1 cellular context compared by ENCODE assay signal in the genomic region with DNA sequence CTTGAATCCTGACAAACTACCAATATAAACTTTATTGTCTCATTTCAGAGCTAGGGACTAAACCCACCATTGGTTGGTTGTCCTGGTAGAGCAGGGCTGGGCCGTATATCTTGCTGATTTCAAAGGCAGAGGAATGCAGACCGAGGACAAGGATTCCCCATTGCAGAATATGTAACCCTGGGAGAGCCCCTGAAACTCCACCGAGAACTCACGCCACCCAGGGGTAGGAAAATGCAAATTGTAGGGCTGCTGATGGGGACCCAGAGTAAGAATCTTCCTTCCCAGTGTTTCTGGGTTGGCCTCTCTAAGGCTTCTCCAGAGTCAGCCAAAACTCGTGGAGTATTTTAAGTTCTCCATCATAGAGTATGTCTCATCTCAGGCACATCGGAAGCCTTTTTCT.
TF ChIP-seq lines count a peak whose summit lies in the region.

No MANE protein-coding gene starts in this region.

TF ChIP-seq in GM23338, 12 proteins besides CTCF, POLR2A, EP300 and RAD21 (continued from another document):
- TF ChIP-seq JUNB (IDR thresholded peaks at IDR 0.05; ENCODE audit: unreplicated experiment), result no peak
- TF ChIP-seq, protein P1, sequence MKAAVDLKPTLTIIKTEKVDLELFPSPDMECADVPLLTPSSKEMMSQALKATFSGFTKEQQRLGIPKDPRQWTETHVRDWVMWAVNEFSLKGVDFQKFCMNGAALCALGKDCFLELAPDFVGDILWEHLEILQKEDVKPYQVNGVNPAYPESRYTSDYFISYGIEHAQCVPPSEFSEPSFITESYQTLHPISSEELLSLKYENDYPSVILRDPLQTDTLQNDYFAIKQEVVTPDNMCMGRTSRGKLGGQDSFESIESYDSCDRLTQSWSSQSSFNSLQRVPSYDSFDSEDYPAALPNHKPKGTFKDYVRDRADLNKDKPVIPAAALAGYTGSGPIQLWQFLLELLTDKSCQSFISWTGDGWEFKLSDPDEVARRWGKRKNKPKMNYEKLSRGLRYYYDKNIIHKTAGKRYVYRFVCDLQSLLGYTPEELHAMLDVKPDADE (IDR thresholded peaks at IDR 0.05), result no peak
- TF ChIP-seq STAT1 (IDR thresholded peaks at IDR 0.05; ENCODE audit: unreplicated experiment), result no peak
- TF ChIP-seq NANOG (IDR thresholded peaks at IDR 0.05; ENCODE audit: borderline replicate concordance), result no peak
- TF ChIP-seq, protein P2, sequence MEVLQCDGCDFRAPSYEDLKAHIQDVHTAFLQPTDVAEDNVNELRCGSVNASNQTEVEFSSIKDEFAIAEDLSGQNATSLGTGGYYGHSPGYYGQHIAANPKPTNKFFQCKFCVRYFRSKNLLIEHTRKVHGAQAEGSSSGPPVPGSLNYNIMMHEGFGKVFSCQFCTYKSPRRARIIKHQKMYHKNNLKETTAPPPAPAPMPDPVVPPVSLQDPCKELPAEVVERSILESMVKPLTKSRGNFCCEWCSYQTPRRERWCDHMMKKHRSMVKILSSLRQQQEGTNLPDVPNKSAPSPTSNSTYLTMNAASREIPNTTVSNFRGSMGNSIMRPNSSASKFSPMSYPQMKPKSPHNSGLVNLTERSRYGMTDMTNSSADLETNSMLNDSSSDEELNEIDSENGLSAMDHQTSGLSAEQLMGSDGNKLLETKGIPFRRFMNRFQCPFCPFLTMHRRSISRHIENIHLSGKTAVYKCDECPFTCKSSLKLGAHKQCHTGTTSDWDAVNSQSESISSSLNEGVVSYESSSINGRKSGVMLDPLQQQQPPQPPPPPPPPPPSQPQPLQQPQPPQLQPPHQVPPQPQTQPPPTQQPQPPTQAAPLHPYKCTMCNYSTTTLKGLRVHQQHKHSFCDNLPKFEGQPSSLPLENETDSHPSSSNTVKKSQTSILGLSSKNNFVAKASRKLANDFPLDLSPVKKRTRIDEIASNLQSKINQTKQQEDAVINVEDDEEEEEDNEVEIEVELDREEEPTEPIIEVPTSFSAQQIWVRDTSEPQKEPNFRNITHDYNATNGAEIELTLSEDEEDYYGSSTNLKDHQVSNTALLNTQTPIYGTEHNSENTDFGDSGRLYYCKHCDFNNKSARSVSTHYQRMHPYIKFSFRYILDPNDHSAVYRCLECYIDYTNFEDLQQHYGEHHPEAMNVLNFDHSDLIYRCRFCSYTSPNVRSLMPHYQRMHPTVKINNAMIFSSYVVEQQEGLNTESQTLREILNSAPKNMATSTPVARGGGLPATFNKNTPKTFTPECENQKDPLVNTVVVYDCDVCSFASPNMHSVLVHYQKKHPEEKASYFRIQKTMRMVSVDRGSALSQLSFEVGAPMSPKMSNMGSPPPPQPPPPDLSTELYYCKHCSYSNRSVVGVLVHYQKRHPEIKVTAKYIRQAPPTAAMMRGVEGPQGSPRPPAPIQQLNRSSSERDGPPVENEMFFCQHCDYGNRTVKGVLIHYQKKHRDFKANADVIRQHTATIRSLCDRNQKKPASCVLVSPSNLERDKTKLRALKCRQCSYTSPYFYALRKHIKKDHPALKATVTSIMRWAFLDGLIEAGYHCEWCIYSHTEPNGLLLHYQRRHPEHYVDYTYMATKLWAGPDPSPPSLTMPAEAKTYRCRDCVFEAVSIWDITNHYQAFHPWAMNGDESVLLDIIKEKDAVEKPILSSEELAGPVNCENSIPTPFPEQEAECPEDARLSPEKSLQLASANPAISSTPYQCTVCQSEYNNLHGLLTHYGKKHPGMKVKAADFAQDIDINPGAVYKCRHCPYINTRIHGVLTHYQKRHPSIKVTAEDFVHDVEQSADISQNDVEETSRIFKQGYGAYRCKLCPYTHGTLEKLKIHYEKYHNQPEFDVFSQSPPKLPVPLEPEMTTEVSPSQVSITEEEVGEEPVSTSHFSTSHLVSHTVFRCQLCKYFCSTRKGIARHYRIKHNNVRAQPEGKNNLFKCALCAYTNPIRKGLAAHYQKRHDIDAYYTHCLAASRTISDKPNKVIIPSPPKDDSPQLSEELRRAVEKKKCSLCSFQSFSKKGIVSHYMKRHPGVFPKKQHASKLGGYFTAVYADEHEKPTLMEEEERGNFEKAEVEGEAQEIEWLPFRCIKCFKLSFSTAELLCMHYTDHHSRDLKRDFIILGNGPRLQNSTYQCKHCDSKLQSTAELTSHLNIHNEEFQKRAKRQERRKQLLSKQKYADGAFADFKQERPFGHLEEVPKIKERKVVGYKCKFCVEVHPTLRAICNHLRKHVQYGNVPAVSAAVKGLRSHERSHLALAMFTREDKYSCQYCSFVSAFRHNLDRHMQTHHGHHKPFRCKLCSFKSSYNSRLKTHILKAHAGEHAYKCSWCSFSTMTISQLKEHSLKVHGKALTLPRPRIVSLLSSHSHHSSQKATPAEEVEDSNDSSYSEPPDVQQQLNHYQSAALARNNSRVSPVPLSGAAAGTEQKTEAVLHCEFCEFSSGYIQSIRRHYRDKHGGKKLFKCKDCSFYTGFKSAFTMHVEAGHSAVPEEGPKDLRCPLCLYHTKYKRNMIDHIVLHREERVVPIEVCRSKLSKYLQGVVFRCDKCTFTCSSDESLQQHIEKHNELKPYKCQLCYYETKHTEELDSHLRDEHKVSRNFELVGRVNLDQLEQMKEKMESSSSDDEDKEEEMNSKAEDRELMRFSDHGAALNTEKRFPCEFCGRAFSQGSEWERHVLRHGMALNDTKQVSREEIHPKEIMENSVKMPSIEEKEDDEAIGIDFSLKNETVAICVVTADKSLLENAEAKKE (CRISPR knock-in tag; IDR thresholded peaks at IDR 0.05), result no peak
- no peak for TF ChIP-seq ZNF114 (CRISPR knock-in tag; IDR thresholded peaks at IDR 0.05)
- TF ChIP-seq CREB1 (CRISPR knock-in tag; IDR thresholded peaks at IDR 0.05; ENCODE audit: low read depth), result no peak
TF ChIP-seq in GM23338: peak in this region for 0.
